In the genomic region with DNA sequence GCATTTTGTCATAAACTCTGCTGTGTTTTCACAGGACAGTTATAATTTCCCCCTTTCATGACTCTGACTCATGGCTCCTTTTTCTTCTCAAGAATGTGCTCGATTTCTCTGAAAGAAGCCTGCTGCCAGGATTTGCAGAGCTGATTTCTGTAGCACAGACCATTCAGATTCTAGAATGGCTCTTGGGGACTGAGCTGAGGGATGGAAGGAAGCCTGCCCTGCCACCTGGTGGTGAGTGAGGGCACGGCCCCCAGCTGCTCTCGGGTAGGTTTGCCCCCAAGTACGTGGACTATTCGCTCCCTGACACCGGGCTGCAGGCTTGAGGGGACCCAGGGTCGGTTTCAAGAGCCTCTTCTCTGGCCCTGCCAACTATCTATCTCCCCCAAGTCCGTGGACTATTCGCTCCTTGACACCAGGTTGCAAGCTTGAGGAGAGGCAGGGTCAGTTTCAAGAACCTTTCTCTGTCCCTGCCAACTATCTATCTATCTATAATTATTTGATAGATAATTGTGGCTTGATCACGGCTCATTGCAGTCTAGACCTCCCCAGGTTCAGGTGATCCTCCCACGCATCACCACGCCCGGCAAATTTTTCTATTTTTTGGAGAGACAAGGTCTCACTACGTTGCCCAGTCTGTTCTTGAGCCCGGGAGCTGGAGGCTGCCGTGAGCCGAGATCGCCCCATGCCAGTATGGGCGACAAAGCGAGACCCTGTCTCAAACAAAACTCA, we compare ENCODE assay signal across 1 cellular context.
TF ChIP-seq lines count a peak whose summit lies in the region.

No MANE protein-coding gene starts in this region.

TF ChIP-seq in GM23338, 12 proteins besides CTCF, POLR2A, EP300 and RAD21:
- TF ChIP-seq, protein P1, sequence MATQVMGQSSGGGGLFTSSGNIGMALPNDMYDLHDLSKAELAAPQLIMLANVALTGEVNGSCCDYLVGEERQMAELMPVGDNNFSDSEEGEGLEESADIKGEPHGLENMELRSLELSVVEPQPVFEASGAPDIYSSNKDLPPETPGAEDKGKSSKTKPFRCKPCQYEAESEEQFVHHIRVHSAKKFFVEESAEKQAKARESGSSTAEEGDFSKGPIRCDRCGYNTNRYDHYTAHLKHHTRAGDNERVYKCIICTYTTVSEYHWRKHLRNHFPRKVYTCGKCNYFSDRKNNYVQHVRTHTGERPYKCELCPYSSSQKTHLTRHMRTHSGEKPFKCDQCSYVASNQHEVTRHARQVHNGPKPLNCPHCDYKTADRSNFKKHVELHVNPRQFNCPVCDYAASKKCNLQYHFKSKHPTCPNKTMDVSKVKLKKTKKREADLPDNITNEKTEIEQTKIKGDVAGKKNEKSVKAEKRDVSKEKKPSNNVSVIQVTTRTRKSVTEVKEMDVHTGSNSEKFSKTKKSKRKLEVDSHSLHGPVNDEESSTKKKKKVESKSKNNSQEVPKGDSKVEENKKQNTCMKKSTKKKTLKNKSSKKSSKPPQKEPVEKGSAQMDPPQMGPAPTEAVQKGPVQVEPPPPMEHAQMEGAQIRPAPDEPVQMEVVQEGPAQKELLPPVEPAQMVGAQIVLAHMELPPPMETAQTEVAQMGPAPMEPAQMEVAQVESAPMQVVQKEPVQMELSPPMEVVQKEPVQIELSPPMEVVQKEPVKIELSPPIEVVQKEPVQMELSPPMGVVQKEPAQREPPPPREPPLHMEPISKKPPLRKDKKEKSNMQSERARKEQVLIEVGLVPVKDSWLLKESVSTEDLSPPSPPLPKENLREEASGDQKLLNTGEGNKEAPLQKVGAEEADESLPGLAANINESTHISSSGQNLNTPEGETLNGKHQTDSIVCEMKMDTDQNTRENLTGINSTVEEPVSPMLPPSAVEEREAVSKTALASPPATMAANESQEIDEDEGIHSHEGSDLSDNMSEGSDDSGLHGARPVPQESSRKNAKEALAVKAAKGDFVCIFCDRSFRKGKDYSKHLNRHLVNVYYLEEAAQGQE (IDR thresholded peaks at IDR 0.05; ENCODE audit: unreplicated experiment), result no peak
- TF ChIP-seq, protein P2, sequence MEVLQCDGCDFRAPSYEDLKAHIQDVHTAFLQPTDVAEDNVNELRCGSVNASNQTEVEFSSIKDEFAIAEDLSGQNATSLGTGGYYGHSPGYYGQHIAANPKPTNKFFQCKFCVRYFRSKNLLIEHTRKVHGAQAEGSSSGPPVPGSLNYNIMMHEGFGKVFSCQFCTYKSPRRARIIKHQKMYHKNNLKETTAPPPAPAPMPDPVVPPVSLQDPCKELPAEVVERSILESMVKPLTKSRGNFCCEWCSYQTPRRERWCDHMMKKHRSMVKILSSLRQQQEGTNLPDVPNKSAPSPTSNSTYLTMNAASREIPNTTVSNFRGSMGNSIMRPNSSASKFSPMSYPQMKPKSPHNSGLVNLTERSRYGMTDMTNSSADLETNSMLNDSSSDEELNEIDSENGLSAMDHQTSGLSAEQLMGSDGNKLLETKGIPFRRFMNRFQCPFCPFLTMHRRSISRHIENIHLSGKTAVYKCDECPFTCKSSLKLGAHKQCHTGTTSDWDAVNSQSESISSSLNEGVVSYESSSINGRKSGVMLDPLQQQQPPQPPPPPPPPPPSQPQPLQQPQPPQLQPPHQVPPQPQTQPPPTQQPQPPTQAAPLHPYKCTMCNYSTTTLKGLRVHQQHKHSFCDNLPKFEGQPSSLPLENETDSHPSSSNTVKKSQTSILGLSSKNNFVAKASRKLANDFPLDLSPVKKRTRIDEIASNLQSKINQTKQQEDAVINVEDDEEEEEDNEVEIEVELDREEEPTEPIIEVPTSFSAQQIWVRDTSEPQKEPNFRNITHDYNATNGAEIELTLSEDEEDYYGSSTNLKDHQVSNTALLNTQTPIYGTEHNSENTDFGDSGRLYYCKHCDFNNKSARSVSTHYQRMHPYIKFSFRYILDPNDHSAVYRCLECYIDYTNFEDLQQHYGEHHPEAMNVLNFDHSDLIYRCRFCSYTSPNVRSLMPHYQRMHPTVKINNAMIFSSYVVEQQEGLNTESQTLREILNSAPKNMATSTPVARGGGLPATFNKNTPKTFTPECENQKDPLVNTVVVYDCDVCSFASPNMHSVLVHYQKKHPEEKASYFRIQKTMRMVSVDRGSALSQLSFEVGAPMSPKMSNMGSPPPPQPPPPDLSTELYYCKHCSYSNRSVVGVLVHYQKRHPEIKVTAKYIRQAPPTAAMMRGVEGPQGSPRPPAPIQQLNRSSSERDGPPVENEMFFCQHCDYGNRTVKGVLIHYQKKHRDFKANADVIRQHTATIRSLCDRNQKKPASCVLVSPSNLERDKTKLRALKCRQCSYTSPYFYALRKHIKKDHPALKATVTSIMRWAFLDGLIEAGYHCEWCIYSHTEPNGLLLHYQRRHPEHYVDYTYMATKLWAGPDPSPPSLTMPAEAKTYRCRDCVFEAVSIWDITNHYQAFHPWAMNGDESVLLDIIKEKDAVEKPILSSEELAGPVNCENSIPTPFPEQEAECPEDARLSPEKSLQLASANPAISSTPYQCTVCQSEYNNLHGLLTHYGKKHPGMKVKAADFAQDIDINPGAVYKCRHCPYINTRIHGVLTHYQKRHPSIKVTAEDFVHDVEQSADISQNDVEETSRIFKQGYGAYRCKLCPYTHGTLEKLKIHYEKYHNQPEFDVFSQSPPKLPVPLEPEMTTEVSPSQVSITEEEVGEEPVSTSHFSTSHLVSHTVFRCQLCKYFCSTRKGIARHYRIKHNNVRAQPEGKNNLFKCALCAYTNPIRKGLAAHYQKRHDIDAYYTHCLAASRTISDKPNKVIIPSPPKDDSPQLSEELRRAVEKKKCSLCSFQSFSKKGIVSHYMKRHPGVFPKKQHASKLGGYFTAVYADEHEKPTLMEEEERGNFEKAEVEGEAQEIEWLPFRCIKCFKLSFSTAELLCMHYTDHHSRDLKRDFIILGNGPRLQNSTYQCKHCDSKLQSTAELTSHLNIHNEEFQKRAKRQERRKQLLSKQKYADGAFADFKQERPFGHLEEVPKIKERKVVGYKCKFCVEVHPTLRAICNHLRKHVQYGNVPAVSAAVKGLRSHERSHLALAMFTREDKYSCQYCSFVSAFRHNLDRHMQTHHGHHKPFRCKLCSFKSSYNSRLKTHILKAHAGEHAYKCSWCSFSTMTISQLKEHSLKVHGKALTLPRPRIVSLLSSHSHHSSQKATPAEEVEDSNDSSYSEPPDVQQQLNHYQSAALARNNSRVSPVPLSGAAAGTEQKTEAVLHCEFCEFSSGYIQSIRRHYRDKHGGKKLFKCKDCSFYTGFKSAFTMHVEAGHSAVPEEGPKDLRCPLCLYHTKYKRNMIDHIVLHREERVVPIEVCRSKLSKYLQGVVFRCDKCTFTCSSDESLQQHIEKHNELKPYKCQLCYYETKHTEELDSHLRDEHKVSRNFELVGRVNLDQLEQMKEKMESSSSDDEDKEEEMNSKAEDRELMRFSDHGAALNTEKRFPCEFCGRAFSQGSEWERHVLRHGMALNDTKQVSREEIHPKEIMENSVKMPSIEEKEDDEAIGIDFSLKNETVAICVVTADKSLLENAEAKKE (CRISPR knock-in tag; IDR thresholded peaks at IDR 0.05), result no peak
- no peak for TF ChIP-seq NANOG (IDR thresholded peaks at IDR 0.05; ENCODE audit: borderline replicate concordance)
- no peak for TF ChIP-seq ZNF114 (CRISPR knock-in tag; IDR thresholded peaks at IDR 0.05)
- no peak for TF ChIP-seq CREB1 (CRISPR knock-in tag; IDR thresholded peaks at IDR 0.05; ENCODE audit: low read depth)
- TF ChIP-seq JUNB (IDR thresholded peaks at IDR 0.05; ENCODE audit: unreplicated experiment), result no peak
- no peak for TF ChIP-seq EZH2 (IDR thresholded peaks at IDR 0.05; ENCODE audit: low read depth, unreplicated experiment)
